Comparison of ENCODE assay signal across 12 cellular contexts in the genomic region with DNA sequence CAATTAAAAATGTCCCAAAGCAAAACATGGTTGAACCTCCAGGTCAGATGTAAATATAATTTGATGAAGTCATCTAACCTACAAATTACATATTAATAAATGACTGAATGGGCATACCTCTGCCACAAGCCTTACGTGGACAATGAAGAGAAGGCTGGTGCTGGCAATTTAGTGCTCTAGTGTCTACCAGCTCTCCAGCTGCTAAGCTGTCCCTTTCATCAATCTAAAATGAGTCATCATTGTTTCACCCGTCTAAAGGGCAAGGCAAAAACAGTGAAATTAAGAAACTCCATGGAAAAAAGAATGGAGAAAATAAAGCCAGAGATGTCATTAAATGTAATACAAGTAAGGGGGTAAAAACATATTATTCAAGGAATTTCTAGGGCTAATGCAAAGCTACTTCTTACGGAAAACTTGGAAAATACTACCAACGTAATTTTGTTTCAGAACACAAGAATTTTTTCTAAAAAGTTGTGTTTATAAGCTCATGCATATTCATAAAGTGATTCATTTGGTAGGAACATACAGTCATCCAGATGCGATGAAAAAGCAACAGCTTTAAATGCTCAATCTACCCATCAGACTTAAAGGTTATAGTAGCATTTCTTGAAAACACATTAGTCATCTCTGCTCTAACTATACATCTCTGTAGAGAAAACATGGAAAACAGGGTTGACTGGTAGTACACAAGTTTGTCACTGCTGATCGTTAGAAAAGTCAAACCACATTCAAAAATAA.
A peak's percentile ranks its signal among the peaks of the same experiment; 100 is the strongest.
DNase-seq lines count a peak whose midpoint lies in the region; ATAC-seq and TF ChIP-seq lines count a peak whose summit lies in the region.
"Had no signal": no experiment of that assay in that cellular context is flagged by ENCODE, and none has a peak within 500 bp of the region (broad histone marks: within the 10 kb centered on the region; RNA-seq: fewer than 3 reads in every experiment).

No MANE protein-coding gene starts in this region.

- peak overlapping the region; percentile 15 for H3K4me3 Mint-ChIP-seq in MCF 10A (ENCODE audit: unreplicated experiment)
- H3K4me3 Mint-ChIP-seq: nephron had no signal

- intact Hi-C loops in MCF 10A (cut with micrococcal nuclease) (no loop called here), breast epithelium (cut with DNase I; ENCODE audit: low total_unique reads) (no loop called here)

- no TSS peak for BruUV-seq in MCF 10A (replicated peaks; lab: Mats Ljungman, UMichigan)

- peak; percentile 95 for ATAC-seq in foreskin keratinocyte
- no peak for ATAC-seq in GM18519 (IDR thresholded peaks at IDR 0.05; ENCODE audit: low FRiP score, unreplicated experiment)
- ATAC-seq in GM21529 (IDR thresholded peaks at IDR 0.05; ENCODE audit: unreplicated experiment), result no peak

- CTCF ChIA-PET in MCF 10A (lab: Yijun Ruan, JAX), result interaction anchor here (0.7 to 1.2 kb wide), 3 partner anchors 31 to 163 kb away, joined by 3 to 5 read pairs (median 3); no protein-coding TSS in a partner anchor

- H3K4me1 ChIP-seq in breast epithelium (no peaks in the 10 kb centered on the region), foreskin keratinocyte (peaks cover 13% of the 10 kb centered on the region)

- no peaks in the 10 kb centered on the region for H3K36me3 Mint-ChIP-seq in MCF 10A (ENCODE audit: insufficient read depth, unreplicated experiment)

- H3K9me3 ChIP-seq in breast epithelium, result no peaks in the 10 kb centered on the region

- no peak for TF ChIP-seq CTCF in MCF 10A (IDR thresholded peaks at IDR 0.05; ENCODE audit: unreplicated experiment)
- no peak for TF ChIP-seq CTCF in breast epithelium (IDR thresholded peaks at IDR 0.05)
- TF ChIP-seq CTCF in WI38 (IDR thresholded peaks at IDR 0.05; ENCODE audit: low read depth, low read length), result no peak
- no peak for TF ChIP-seq CTCF in foreskin keratinocyte (conservative IDR thresholded peaks at IDR 0.05)

- peaks cover 19% of the 10 kb centered on the region for H3K4me1 Mint-ChIP-seq in MCF 10A (ENCODE audit: insufficient read depth, unreplicated experiment)

- no peaks in the 10 kb centered on the region for H3K36me3 ChIP-seq in breast epithelium

- H3K27ac Mint-ChIP-seq in MCF 10A (ENCODE audit: low read depth, unreplicated experiment), result peak overlapping the region; percentile 52
- H3K27ac Mint-ChIP-seq: nephron had no signal

- no peak for TF ChIP-seq POLR2A in breast epithelium (IDR thresholded peaks at IDR 0.05)

- H3K9me3 Mint-ChIP-seq in MCF 10A (ENCODE audit: unreplicated experiment), result no peaks in the 10 kb centered on the region
- H3K9me3 Mint-ChIP-seq: CD8-positive, alpha-beta memory T cell; nephron had no signal

- no peaks in the 10 kb centered on the region for H3K27me3 Mint-ChIP-seq in MCF 10A (ENCODE audit: insufficient read depth, unreplicated experiment)
- H3K27me3 Mint-ChIP-seq: CD8-positive, alpha-beta memory T cell had no signal

- POLR2A ChIA-PET in MCF 10A (lab: Yijun Ruan, JAX), result interaction anchor here (0.7 to 1.5 kb wide), 10 partner anchors 8 to 119 kb away, joined by 3 to 8 read pairs (median 3); a partner anchor contains a TSS

- H3K27me3 ChIP-seq in breast epithelium (no peaks in the 10 kb centered on the region), foreskin keratinocyte (no peaks in the 10 kb centered on the region)

- H3K27ac ChIP-seq in breast epithelium, result no peak overlapping the region
- H3K27ac ChIP-seq in foreskin keratinocyte, result peak overlapping the region; percentile 38

- DNase-seq in MCF 10A (ENCODE audit: unreplicated experiment), result peak; percentile 64
- no peak for DNase-seq in breast epithelium (ENCODE audit: low spot score in 2 of 2)
- peak; percentile 76 to 92 for DNase-seq in foreskin keratinocyte
- DNase-seq in kidney glomerular epithelial cell (lab: John Stamatoyannopoulos, UW), result no peak
- DNase-seq in ecto neural progenitor cell (ENCODE audit: low spot score), result no peak
- DNase-seq: activated CD4-positive, alpha-beta T cell treated with anti-CD3 and anti-CD28 coated beads, Interleukin-2, amount 50 U/mL, for 48 hours; CD8-positive, alpha-beta memory T cell; NCI-H524 had no signal

- H3K4me3 ChIP-seq in breast epithelium (no peak overlapping the region), WI38 (ENCODE audit: low read depth, low read length) (peak overlapping the region; percentile 3; the same call in 1 of the 2 replicates)

Comparison
In these comparisons a context has a peak if more than half of its experiments do, and no peak if none do; other contexts are left out.
1. DNase-seq: peak in MCF 10A (single experiment) and foreskin keratinocyte (2 of 2); none in breast epithelium (0 of 2), kidney glomerular epithelial cell (single experiment) and ecto neural progenitor cell (single experiment).